In the genomic region with DNA sequence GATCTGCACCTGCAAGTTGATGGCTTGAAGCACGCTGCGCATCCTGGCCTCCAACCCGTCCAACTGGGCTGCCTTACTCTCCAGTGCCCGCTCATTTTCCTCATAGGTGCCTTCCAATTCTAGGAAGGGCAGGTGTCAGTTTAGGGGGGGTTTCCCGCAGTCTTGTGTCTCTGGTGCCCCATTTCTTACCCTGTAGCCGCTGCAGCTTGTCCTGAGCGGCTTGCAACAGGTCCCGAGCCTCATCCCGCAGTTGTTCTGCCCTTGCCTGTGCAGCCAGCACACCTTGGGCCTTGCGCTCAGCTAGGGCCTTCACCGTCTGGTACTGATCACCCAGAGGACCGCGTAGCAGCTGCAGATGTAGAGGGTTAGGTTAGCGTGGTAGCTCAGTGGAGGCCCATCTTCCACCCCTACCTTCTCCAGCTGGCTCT, we compare ENCODE assay signal across 8 cellular contexts. TPM values are rescaled to one million over a fixed set of nuclear protein-coding genes. Genes with fewer than 3 reads are reported as not detected.
A peak's percentile ranks its signal among the peaks of the same experiment; 100 is the strongest.
DNase-seq lines count a peak whose midpoint lies in the region; ATAC-seq and TF ChIP-seq lines count a peak whose summit lies in the region.

No MANE protein-coding gene starts in this region.

- no peaks in the 10 kb centered on the region for H3K9me3 ChIP-seq in neutrophil

- no peaks in the 10 kb centered on the region for H3K27me3 Mint-ChIP-seq in CD14-positive monocyte (ENCODE audit: low read depth in 3 of 3)

- H3K4me1 Mint-ChIP-seq in CD14-positive monocyte: peaks cover 11% of the 10 kb centered on the region

- H3K27ac ChIP-seq in neutrophil: peak overlapping the region; percentile 96

- peak overlapping the region; percentile 90 to 99 for H3K4me3 ChIP-seq in neutrophil (ENCODE audit: low read depth in 1 of 2, low read length in 1 of 2)

- peaks cover 0 to 2% (median 0%) of the 10 kb centered on the region in 7 donors for H3K9me3 Mint-ChIP-seq in CD14-positive monocyte

- no peaks in the 10 kb centered on the region for H3K27me3 ChIP-seq in neutrophil

- H3K36me3 ChIP-seq in neutrophil: peaks cover 28% of the 10 kb centered on the region

- ATAC-seq in HG03439 (IDR thresholded peaks at IDR 0.05; ENCODE audit: unreplicated experiment): no peak

- H3K36me3 Mint-ChIP-seq in CD14-positive monocyte: peaks cover 21 to 26% of the 10 kb centered on the region in 2 donors

- peak overlapping the region in 1 of 2 donors; percentile 42 for H3K4me3 Mint-ChIP-seq in CD14-positive monocyte

- peaks cover 13 to 25% of the 10 kb centered on the region in 2 experiments for H3K4me1 ChIP-seq in neutrophil (ENCODE audit: control insufficient read depth in 1 of 2, insufficient read depth in 1 of 2, low read depth in 1 of 2, low read length in 1 of 2)

- peak overlapping the region; percentile 78 to 92 (median 87) for H3K27ac Mint-ChIP-seq in CD14-positive monocyte

- TF ChIP-seq CTCF in CD14-positive monocyte (IDR thresholded peaks at IDR 0.05) (no peak), neutrophil (IDR thresholded peaks at IDR 0.05) (no peak)

- no peak for DNase-seq in CD14-positive monocyte (ENCODE audit: low spot score)
- DNase-seq in NAMALWA (ENCODE audit: low spot score): peak; percentile 6
- peak; percentile 10 for DNase-seq in dermis blood vessel endothelial cell
- DNase-seq in hepatic stellate cell (ENCODE audit: low spot score): no peak
- no peak for DNase-seq in GF-D8 (lab: John Stamatoyannopoulos, UW)
- DNase-seq in T1000 (lab: John Stamatoyannopoulos, UW): no peak

- intact Hi-C loops in CD14-positive monocyte (cut with micrococcal nuclease): no loop called here

RNA-seq across cellular contexts. Expression of gene USP19, which starts 0.6 kb away (rescaled TPM):
- polyA plus RNA-seq in CD14-positive monocyte: 10 to 100 TPM; 18.4 to 24.1 TPM
- total RNA-seq in dermis blood vessel endothelial cell: 50.2 and 58.4 TPM in 2 replicates

RNA-seq across cellular contexts. Expression of gene LAMB2, which starts 11.6 kb away (rescaled TPM):
- polyA plus RNA-seq in CD14-positive monocyte: 1 to 10 TPM; 4.0 to 7.6 TPM
- total RNA-seq in dermis blood vessel endothelial cell: 995 and 1,289 TPM in 2 replicates

RNA-seq across cellular contexts. Expression of gene QARS1, which starts 16.7 kb away (rescaled TPM):
- 100 to 1,000 TPM; 142 TPM for polyA plus RNA-seq in CD14-positive monocyte
- total RNA-seq in dermis blood vessel endothelial cell: 485 and 565 TPM in 2 replicates

RNA-seq across cellular contexts. Expression of gene QRICH1, which starts 27.4 kb away (rescaled TPM):
- 10 to 100 TPM in 1 of 2 donors, 1 to 10 TPM in 1; 9.3 to 16.1 TPM for polyA plus RNA-seq in CD14-positive monocyte
- total RNA-seq in dermis blood vessel endothelial cell: 62.0 and 110 TPM in 2 replicates

RNA-seq across cellular contexts. Expression of gene CCDC71, which starts 44.9 kb away (rescaled TPM):
- polyA plus RNA-seq in CD14-positive monocyte: 1 to 10 TPM; 1.0 to 1.2 TPM
- total RNA-seq in dermis blood vessel endothelial cell: 22.0 and 25.9 TPM in 2 replicates

Comparison
In these comparisons a context has a peak if more than half of its experiments do, and no peak if none do; other contexts are left out.
1. DNase-seq: peak in NAMALWA (single experiment) and dermis blood vessel endothelial cell (single experiment); none in CD14-positive monocyte (single experiment), hepatic stellate cell (single experiment), GF-D8 (single experiment) and T1000 (single experiment).